Comparison of ENCODE assay signal across 21 cellular contexts in the genomic region with DNA sequence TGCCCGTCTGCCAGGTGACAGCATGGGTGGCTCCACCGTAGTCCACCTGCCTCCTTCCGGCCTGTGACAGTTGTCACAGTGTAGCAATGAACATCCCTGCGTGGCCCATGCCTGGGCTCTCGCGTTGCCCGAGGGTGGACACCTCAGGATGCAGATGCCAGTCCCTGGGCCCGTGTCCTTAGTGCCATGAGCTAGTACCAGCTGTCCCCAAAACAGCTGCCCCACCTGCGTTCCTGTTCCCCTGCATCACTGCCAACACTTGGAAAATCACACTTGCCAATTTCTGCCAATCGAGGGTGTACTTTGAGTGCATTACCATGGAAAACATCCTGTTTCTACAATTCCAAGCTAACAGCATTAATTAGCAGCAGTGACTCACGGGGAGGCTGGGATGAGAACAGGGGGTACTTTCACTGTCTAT. TPM values are rescaled to one million over a fixed set of nuclear protein-coding genes. Genes with fewer than 3 reads are reported as not detected.
DNase-seq lines count a peak whose midpoint lies in the region; ATAC-seq and TF ChIP-seq lines count a peak whose summit lies in the region.
"Had no signal": no experiment of that assay in that cellular context is flagged by ENCODE, and none has a peak within 500 bp of the region (broad histone marks: within the 10 kb centered on the region; RNA-seq: fewer than 3 reads in every experiment).

No MANE protein-coding gene starts in this region.

- DNase-seq in stimulated activated naive CD8-positive, alpha-beta T cell treated with anti-CD3 and anti-CD28 coated beads, Interleukin-15, amount 100 ng/mL, for 72 hours, result no peak
- DNase-seq in chondrocyte (ENCODE audit: low spot score) (peak; percentile 76), lower lobe of right lung (peak; percentile 41), uterus (no peak), NCI-H2171 (lab: John Stamatoyannopoulos, UW) (no peak), NOMO-1 (lab: John Stamatoyannopoulos, UW; ENCODE audit: unreplicated experiment in 2 of 2) (no peak)
- DNase-seq: activated CD4-positive, CD25-positive, alpha-beta regulatory T cell treated with anti-CD3 and anti-CD28 coated beads, Interleukin-2, amount 50 U/mL, for 72 hours; activated effector memory CD4-positive, alpha-beta T cell treated with Interleukin-2 at 50 U/mL for 16 hours; H9; KG1; midbrain; NCI-H1092 treated with DMSO at 0.1 percent for 48 hours; NCI-H2081 treated with DMSO at 0.1 percent for 48 hours; NCI-H526; OCI-M1; stimulated activated naive CD8-positive, alpha-beta T cell treated with anti-CD3 and anti-CD28 coated beads, Interleukin-15, Interleukin-2, amounts not matched to agents 100 U/mL and 50 U/mL, for 24 hours; T1000 had no signal

- H3K4me3 ChIP-seq in lower lobe of right lung (no peak overlapping the region), uterus (no peak overlapping the region)

- H3K27me3 ChIP-seq in lower lobe of right lung (ENCODE audit: low read depth), result no peaks in the 10 kb centered on the region
- no peaks in the 10 kb centered on the region for H3K27me3 ChIP-seq in uterus
- H3K27me3 ChIP-seq: neutrophil had no signal

- H3K9me3 ChIP-seq in lower lobe of right lung (no peaks in the 10 kb centered on the region), uterus (no peaks in the 10 kb centered on the region)
- H3K9me3 ChIP-seq: neutrophil had no signal

- intact Hi-C loops in lower lobe of right lung (cut with DNase I), result no loop called here
- intact Hi-C loops in uterus (cut with DNase I; ENCODE audit: low total_unique reads), result no loop called here

- peaks cover 14% of the 10 kb centered on the region for H3K36me3 Mint-ChIP-seq in stimulated activated naive CD8-positive, alpha-beta T cell treated with anti-CD3 and anti-CD28 coated beads, Interleukin-15, Interleukin-2, amounts not matched to agents 100 ng/mL and 50 ng/mL, for 24 hours (ENCODE audit: low read depth)
- H3K36me3 Mint-ChIP-seq in chondrocyte (ENCODE audit: low read depth), result peaks cover 10% of the 10 kb centered on the region

- H3K27ac ChIP-seq in lower lobe of right lung (no peak overlapping the region), uterus (peak overlapping the region; percentile 29 to 41)
- H3K27ac ChIP-seq: neutrophil had no signal

- H3K36me3 ChIP-seq in lower lobe of right lung (peaks cover 28% of the 10 kb centered on the region), uterus (no peaks in the 10 kb centered on the region)
- H3K36me3 ChIP-seq: neutrophil had no signal

- no peak for TF ChIP-seq CTCF in chondrocyte (IDR thresholded peaks at IDR 0.05)
- no peak for TF ChIP-seq CTCF in lower lobe of right lung (IDR thresholded peaks at IDR 0.05)
- TF ChIP-seq CTCF in uterus (IDR thresholded peaks at IDR 0.05), result no peak

- H3K4me1 ChIP-seq in lower lobe of right lung, result peaks cover 10% of the 10 kb centered on the region
- H3K4me1 ChIP-seq in uterus, result no peaks in the 10 kb centered on the region

- H3K27me3 Mint-ChIP-seq in stimulated activated naive CD8-positive, alpha-beta T cell treated with anti-CD3 and anti-CD28 coated beads, Interleukin-15, Interleukin-2, amounts not matched to agents 100 ng/mL and 50 ng/mL, for 24 hours, result no peaks in the 10 kb centered on the region
- H3K27me3 Mint-ChIP-seq in stimulated activated naive CD8-positive, alpha-beta T cell treated with anti-CD3 and anti-CD28 coated beads, Interleukin-15, amount 100 ng/mL, for 72 hours, result no peaks in the 10 kb centered on the region
- H3K27me3 Mint-ChIP-seq in chondrocyte (ENCODE audit: low read depth), result no peaks in the 10 kb centered on the region
- H3K27me3 Mint-ChIP-seq: central memory CD8-positive, alpha-beta T cell had no signal

- no peak for TF ChIP-seq POLR2A in uterus (IDR thresholded peaks at IDR 0.05)

- no peak for ATAC-seq in stimulated activated naive CD8-positive, alpha-beta T cell treated with anti-CD3 and anti-CD28 coated beads, Interleukin-15, amount 100 ng/mL, for 72 hours
- no peak for ATAC-seq in lower lobe of right lung
- ATAC-seq in HG02588 (IDR thresholded peaks at IDR 0.05; ENCODE audit: unreplicated experiment), result no peak
- ATAC-seq: stimulated activated naive CD8-positive, alpha-beta T cell treated with anti-CD3 and anti-CD28 coated beads, Interleukin-15, Interleukin-2, amounts not matched to agents 100 U/mL and 50 U/mL, for 24 hours had no signal

- H3K4me3 Mint-ChIP-seq in stimulated activated naive CD8-positive, alpha-beta T cell treated with anti-CD3 and anti-CD28 coated beads, Interleukin-15, Interleukin-2, amounts not matched to agents 100 ng/mL and 50 ng/mL, for 24 hours, result no peak overlapping the region
- no peak overlapping the region for H3K4me3 Mint-ChIP-seq in stimulated activated naive CD8-positive, alpha-beta T cell treated with anti-CD3 and anti-CD28 coated beads, Interleukin-15, amount 100 ng/mL, for 72 hours
- no peak overlapping the region for H3K4me3 Mint-ChIP-seq in chondrocyte (ENCODE audit: unreplicated experiment)
- H3K4me3 Mint-ChIP-seq: central memory CD8-positive, alpha-beta T cell; H9 had no signal

- no peaks in the 10 kb centered on the region for H3K9me3 Mint-ChIP-seq in stimulated activated naive CD8-positive, alpha-beta T cell treated with anti-CD3 and anti-CD28 coated beads, Interleukin-15, Interleukin-2, amounts not matched to agents 100 ng/mL and 50 ng/mL, for 24 hours
- no peaks in the 10 kb centered on the region for H3K9me3 Mint-ChIP-seq in stimulated activated naive CD8-positive, alpha-beta T cell treated with anti-CD3 and anti-CD28 coated beads, Interleukin-15, amount 100 ng/mL, for 72 hours
- no peaks in the 10 kb centered on the region for H3K9me3 Mint-ChIP-seq in chondrocyte (ENCODE audit: low read depth)
- H3K9me3 Mint-ChIP-seq: central memory CD8-positive, alpha-beta T cell; H9 had no signal

- H3K4me1 Mint-ChIP-seq in stimulated activated naive CD8-positive, alpha-beta T cell treated with anti-CD3 and anti-CD28 coated beads, Interleukin-15, Interleukin-2, amounts not matched to agents 100 ng/mL and 50 ng/mL, for 24 hours (ENCODE audit: low read depth), result peaks cover 4% of the 10 kb centered on the region
- peaks cover 10% of the 10 kb centered on the region for H3K4me1 Mint-ChIP-seq in stimulated activated naive CD8-positive, alpha-beta T cell treated with anti-CD3 and anti-CD28 coated beads, Interleukin-15, amount 100 ng/mL, for 72 hours
- peaks cover 2% of the 10 kb centered on the region for H3K4me1 Mint-ChIP-seq in chondrocyte (ENCODE audit: low read depth)
- H3K4me1 Mint-ChIP-seq: central memory CD8-positive, alpha-beta T cell had no signal

- H3K27ac Mint-ChIP-seq in stimulated activated naive CD8-positive, alpha-beta T cell treated with anti-CD3 and anti-CD28 coated beads, Interleukin-15, Interleukin-2, amounts not matched to agents 100 ng/mL and 50 ng/mL, for 24 hours, result peak overlapping the region; percentile 41
- H3K27ac Mint-ChIP-seq in stimulated activated naive CD8-positive, alpha-beta T cell treated with anti-CD3 and anti-CD28 coated beads, Interleukin-15, amount 100 ng/mL, for 72 hours, result peak overlapping the region in 1 of 2 donors; percentile 42
- no peak overlapping the region for H3K27ac Mint-ChIP-seq in chondrocyte (ENCODE audit: unreplicated experiment)

RNA-seq across cellular contexts. Expression of gene C16orf95, which starts 9.0 kb away (rescaled TPM):
- total RNA-seq in chondrocyte (6.9 to 8.8 TPM (median 7.2 TPM) in 3 replicates), lower lobe of right lung (3.0 TPM), uterus (1 to 10 TPM in 2 of 4 donors, not detected in 2; 3.2 to 4.2 TPM)

RNA-seq across cellular contexts. Expression of gene FBXO31, which starts 57.4 kb away (rescaled TPM):
- total RNA-seq in chondrocyte (30.3 to 37.2 TPM (median 30.6 TPM) in 3 replicates), lower lobe of right lung (26.2 TPM), uterus (100 to 1,000 TPM in 1 of 4 donors, 10 to 100 TPM in 3; 35.2 to 309 (median 74.8) TPM)

Comparison
In these comparisons a context has a peak if more than half of its experiments do, and no peak if none do; other contexts are left out.
1. DNase-seq: peak in chondrocyte (single experiment) and lower lobe of right lung (single experiment); none in stimulated activated naive CD8-positive, alpha-beta T cell treated with anti-CD3 and anti-CD28 coated beads, Interleukin-15, amount 100 ng/mL, for 72 hours (0 of 2), uterus (0 of 2), NCI-H2171 (single experiment) and NOMO-1 (0 of 2).